1 cellular context compared by ENCODE assay signal in the genomic region with DNA sequence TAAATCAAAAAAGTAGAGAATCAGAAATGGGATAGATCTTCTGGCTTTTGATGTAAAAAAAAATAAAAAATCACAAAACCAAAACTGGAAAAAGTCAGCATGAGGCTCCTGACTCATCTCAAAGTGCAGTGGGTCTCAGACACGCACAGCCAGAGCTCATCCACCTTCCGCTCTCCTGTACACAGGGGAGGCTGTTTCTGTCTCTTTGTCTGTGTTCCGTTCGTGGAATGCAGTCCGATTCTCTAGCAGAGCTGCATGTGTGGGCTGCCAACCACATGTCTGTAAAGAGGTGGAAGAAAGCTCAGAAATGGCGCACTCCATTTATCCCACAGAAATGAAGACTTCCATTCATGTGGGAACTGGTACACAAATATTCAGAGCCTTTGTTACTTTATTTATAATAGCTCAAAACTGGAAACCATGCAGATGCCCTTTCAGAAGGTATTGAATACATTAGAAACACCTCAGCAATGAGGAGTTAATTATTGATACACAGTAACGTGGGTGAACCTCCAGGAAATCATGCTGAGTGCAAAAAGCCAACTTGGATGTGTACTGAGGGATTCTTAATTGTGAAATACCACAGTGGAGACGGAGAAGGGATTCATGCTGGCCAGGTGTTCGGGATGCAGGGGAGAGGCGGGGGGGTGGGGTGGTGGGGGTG.
TF ChIP-seq lines count a peak whose summit lies in the region.

No MANE protein-coding gene starts in this region.

TF ChIP-seq in WTC11, 78 proteins besides CTCF, POLR2A, EP300 and RAD21 (continued from another document):
- TF ChIP-seq, protein P1, sequence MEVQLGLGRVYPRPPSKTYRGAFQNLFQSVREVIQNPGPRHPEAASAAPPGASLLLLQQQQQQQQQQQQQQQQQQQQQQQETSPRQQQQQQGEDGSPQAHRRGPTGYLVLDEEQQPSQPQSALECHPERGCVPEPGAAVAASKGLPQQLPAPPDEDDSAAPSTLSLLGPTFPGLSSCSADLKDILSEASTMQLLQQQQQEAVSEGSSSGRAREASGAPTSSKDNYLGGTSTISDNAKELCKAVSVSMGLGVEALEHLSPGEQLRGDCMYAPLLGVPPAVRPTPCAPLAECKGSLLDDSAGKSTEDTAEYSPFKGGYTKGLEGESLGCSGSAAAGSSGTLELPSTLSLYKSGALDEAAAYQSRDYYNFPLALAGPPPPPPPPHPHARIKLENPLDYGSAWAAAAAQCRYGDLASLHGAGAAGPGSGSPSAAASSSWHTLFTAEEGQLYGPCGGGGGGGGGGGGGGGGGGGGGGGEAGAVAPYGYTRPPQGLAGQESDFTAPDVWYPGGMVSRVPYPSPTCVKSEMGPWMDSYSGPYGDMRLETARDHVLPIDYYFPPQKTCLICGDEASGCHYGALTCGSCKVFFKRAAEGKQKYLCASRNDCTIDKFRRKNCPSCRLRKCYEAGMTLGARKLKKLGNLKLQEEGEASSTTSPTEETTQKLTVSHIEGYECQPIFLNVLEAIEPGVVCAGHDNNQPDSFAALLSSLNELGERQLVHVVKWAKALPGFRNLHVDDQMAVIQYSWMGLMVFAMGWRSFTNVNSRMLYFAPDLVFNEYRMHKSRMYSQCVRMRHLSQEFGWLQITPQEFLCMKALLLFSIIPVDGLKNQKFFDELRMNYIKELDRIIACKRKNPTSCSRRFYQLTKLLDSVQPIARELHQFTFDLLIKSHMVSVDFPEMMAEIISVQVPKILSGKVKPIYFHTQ (CRISPR knock-in tag; IDR thresholded peaks at IDR 0.05) = no peak
- TF ChIP-seq, protein P2, sequence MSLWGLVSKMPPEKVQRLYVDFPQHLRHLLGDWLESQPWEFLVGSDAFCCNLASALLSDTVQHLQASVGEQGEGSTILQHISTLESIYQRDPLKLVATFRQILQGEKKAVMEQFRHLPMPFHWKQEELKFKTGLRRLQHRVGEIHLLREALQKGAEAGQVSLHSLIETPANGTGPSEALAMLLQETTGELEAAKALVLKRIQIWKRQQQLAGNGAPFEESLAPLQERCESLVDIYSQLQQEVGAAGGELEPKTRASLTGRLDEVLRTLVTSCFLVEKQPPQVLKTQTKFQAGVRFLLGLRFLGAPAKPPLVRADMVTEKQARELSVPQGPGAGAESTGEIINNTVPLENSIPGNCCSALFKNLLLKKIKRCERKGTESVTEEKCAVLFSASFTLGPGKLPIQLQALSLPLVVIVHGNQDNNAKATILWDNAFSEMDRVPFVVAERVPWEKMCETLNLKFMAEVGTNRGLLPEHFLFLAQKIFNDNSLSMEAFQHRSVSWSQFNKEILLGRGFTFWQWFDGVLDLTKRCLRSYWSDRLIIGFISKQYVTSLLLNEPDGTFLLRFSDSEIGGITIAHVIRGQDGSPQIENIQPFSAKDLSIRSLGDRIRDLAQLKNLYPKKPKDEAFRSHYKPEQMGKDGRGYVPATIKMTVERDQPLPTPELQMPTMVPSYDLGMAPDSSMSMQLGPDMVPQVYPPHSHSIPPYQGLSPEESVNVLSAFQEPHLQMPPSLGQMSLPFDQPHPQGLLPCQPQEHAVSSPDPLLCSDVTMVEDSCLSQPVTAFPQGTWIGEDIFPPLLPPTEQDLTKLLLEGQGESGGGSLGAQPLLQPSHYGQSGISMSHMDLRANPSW (CRISPR knock-in tag; conservative IDR thresholded peaks at IDR 0.05; ENCODE audit: low read depth) = no peak
- TF ChIP-seq ZNF232 (CRISPR knock-in tag; IDR thresholded peaks at IDR 0.05) (no peak), HMGA2 (CRISPR knock-in tag; IDR thresholded peaks at IDR 0.05) (no peak), ZNF671 (CRISPR knock-in tag; IDR thresholded peaks at IDR 0.05) (no peak), TEAD1 (CRISPR knock-in tag; IDR thresholded peaks at IDR 0.05) (no peak)
- TF ChIP-seq, protein P3, sequence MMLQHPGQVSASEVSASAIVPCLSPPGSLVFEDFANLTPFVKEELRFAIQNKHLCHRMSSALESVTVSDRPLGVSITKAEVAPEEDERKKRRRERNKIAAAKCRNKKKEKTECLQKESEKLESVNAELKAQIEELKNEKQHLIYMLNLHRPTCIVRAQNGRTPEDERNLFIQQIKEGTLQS (CRISPR knock-in tag; conservative IDR thresholded peaks at IDR 0.05) = no peak
- TF ChIP-seq, protein P4, sequence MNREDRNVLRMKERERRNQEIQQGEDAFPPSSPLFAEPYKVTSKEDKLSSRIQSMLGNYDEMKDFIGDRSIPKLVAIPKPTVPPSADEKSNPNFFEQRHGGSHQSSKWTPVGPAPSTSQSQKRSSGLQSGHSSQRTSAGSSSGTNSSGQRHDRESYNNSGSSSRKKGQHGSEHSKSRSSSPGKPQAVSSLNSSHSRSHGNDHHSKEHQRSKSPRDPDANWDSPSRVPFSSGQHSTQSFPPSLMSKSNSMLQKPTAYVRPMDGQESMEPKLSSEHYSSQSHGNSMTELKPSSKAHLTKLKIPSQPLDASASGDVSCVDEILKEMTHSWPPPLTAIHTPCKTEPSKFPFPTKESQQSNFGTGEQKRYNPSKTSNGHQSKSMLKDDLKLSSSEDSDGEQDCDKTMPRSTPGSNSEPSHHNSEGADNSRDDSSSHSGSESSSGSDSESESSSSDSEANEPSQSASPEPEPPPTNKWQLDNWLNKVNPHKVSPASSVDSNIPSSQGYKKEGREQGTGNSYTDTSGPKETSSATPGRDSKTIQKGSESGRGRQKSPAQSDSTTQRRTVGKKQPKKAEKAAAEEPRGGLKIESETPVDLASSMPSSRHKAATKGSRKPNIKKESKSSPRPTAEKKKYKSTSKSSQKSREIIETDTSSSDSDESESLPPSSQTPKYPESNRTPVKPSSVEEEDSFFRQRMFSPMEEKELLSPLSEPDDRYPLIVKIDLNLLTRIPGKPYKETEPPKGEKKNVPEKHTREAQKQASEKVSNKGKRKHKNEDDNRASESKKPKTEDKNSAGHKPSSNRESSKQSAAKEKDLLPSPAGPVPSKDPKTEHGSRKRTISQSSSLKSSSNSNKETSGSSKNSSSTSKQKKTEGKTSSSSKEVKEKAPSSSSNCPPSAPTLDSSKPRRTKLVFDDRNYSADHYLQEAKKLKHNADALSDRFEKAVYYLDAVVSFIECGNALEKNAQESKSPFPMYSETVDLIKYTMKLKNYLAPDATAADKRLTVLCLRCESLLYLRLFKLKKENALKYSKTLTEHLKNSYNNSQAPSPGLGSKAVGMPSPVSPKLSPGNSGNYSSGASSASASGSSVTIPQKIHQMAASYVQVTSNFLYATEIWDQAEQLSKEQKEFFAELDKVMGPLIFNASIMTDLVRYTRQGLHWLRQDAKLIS (CRISPR knock-in tag; IDR thresholded peaks at IDR 0.05; ENCODE audit: borderline replicate concordance) = no peak
